13 cellular contexts compared by ENCODE assay signal in the genomic region with DNA sequence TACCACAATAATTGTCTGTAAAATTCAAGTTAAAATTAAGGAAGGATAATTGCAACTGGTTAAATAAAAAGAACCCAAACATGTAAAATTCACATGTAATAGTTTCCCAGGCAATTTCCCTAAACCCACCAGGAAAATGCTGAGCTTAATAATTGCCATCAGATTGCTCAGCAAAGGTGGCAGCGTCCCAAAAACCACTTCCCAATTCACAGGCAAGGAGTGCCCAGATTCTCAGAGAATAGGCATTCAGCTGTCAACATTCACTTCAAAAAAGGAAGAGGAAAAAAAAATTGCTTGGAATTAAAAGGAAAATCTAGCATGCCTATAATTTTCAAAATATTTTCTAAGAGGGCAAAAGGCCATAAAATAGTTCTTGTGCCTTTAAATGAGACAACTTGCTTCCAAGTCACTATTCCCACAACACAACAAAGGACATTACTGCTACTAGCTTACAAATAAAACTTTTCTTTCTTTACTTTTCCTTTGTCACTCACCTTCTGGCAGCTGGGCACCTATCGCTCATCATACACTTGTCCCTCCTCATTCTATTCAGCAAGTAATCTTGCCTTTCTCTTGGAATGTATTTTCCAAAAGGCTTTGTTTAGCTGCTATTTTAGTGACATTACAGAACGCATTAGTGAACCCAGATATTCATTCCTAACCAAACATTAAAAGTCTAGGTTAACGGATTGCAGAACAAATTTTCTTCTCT. TPM values are rescaled to one million over a fixed set of nuclear protein-coding genes. Genes with fewer than 3 reads are reported as not detected.
DNase-seq lines count a peak whose midpoint lies in the region; ATAC-seq and TF ChIP-seq lines count a peak whose summit lies in the region.
"Had no signal": no experiment of that assay in that cellular context is flagged by ENCODE, and none has a peak within 500 bp of the region (broad histone marks: within the 10 kb centered on the region; RNA-seq: fewer than 3 reads in every experiment).

No MANE protein-coding gene starts in this region.

- TF ChIP-seq CTCF in fibroblast of the aortic adventitia (IDR thresholded peaks at IDR 0.05; ENCODE audit: insufficient read depth, low read length) (no peak), Calu3 (IDR thresholded peaks at IDR 0.05; ENCODE audit: unreplicated experiment) (no peak)

- H3K9me3 ChIP-seq in SJSA1 (replicated peaks), result no peaks in the 10 kb centered on the region
- H3K9me3 ChIP-seq: uterus had no signal

- ATAC-seq in HG02588 (IDR thresholded peaks at IDR 0.05; ENCODE audit: unreplicated experiment) (no peak), GM18867 (IDR thresholded peaks at IDR 0.05; ENCODE audit: unreplicated experiment) (no peak), GM19463 (IDR thresholded peaks at IDR 0.05; ENCODE audit: unreplicated experiment) (no peak)

- peaks cover 7% of the 10 kb centered on the region for H3K4me1 Mint-ChIP-seq in Calu3 (ENCODE audit: low read depth, unreplicated experiment)

- H3K9me3 Mint-ChIP-seq in Calu3 (ENCODE audit: low read depth, unreplicated experiment), result no peaks in the 10 kb centered on the region

- no peaks in the 10 kb centered on the region for H3K27me3 ChIP-seq in SJSA1 (replicated peaks)
- H3K27me3 ChIP-seq: uterus had no signal

- H3K27ac Mint-ChIP-seq in Calu3 (ENCODE audit: unreplicated experiment), result no peak overlapping the region
- H3K27ac Mint-ChIP-seq: activated naive CD8-positive, alpha-beta T cell treated with anti-CD3 and anti-CD28 coated beads for 36 hours had no signal

- H3K4me1 ChIP-seq in SJSA1 (replicated peaks), result no peaks in the 10 kb centered on the region; the same call in 1 of the 2 replicates
- H3K4me1 ChIP-seq: uterus had no signal

- no peak overlapping the region for H3K4me3 ChIP-seq in SJSA1
- no peak overlapping the region for H3K4me3 ChIP-seq in fibroblast of the aortic adventitia (ENCODE audit: low read depth, low read length)
- H3K4me3 ChIP-seq: uterus had no signal

- peaks cover 49% of the 10 kb centered on the region for H3K36me3 ChIP-seq in SJSA1
- H3K36me3 ChIP-seq: uterus had no signal

- BruUV-seq in Calu3 (replicated peaks; lab: Mats Ljungman, UMichigan), result no TSS peak

- H3K27ac ChIP-seq in SJSA1, result no peak overlapping the region
- H3K27ac ChIP-seq: uterus had no signal

- no peaks in the 10 kb centered on the region for H3K27me3 Mint-ChIP-seq in Calu3 (ENCODE audit: unreplicated experiment)
- H3K27me3 Mint-ChIP-seq: activated naive CD8-positive, alpha-beta T cell treated with anti-CD3 and anti-CD28 coated beads for 36 hours had no signal

- CTCF ChIA-PET in Calu3 (lab: Charles Lee), result no interaction called here

- peaks cover 6% of the 10 kb centered on the region for H3K36me3 Mint-ChIP-seq in Calu3 (ENCODE audit: insufficient read depth, unreplicated experiment)

- no peak overlapping the region for H3K4me3 Mint-ChIP-seq in Calu3 (ENCODE audit: low read depth, unreplicated experiment)
- H3K4me3 Mint-ChIP-seq: activated naive CD8-positive, alpha-beta T cell treated with anti-CD3 and anti-CD28 coated beads for 36 hours had no signal

- intact Hi-C loops in posterior vena cava (cut with DNase I), result no loop called here
- intact Hi-C loops in Calu3 (cut with micrococcal nuclease; ENCODE audit: unreplicated experiment), result no loop called here

- peak; percentile 77 for DNase-seq in Daoy (ENCODE audit: low read depth)
- DNase-seq in SJSA1 (ENCODE audit: low read depth in 1 of 2, low spot score in 2 of 2), result peak; percentile 15 to 48
- DNase-seq in fibroblast of the aortic adventitia (ENCODE audit: low read depth), result peak; percentile 91
- DNase-seq in posterior vena cava (ENCODE audit: low spot score), result peak; percentile 86
- DNase-seq in Calu3, result no peak
- DNase-seq: activated CD8-positive, alpha-beta memory T cell treated with anti-CD3 and anti-CD28 coated beads for 24 hours; activated naive CD8-positive, alpha-beta T cell treated with anti-CD3 and anti-CD28 coated beads for 36 hours; erythroblast; NCI-H510A had no signal

RNA-seq across cellular contexts. Expression of a gene that starts 15.2 kb away (rescaled TPM):
- 28.3 and 41.3 TPM in 2 replicates for total RNA-seq in Daoy (2014; rRNA removed; shearing (Covaris generic))
- total RNA-seq in SJSA1 (2014; rRNA removed; shearing (Covaris generic)), result 15.9 and 21.9 TPM in 2 replicates
- total RNA-seq in fibroblast of the aortic adventitia (ENCODE audit: low replicate concordance), result 15.7 and 22.4 TPM in 2 replicates
- 10 to 100 TPM; 13.7 to 19.0 TPM for total RNA-seq in posterior vena cava
- 10.7 and 14.4 TPM in 2 replicates for total RNA-seq in Calu3 (2022)

RNA-seq across cellular contexts. Expression of a gene that starts 55.6 kb away (rescaled TPM):
- total RNA-seq in Daoy (2014; rRNA removed; shearing (Covaris generic)), result 4.6 and 4.9 TPM in 2 replicates
- total RNA-seq in SJSA1 (2014; rRNA removed; shearing (Covaris generic)), result 43.3 and 52.2 TPM in 2 replicates
- 12.5 and 17.9 TPM in 2 replicates for total RNA-seq in fibroblast of the aortic adventitia (ENCODE audit: low replicate concordance)
- total RNA-seq in posterior vena cava, result 10 to 100 TPM; 21.7 to 26.9 TPM
- 17.7 and 20.6 TPM in 2 replicates for total RNA-seq in Calu3 (2022)
